Comparison of ENCODE assay signal across 8 cellular contexts in the genomic region with DNA sequence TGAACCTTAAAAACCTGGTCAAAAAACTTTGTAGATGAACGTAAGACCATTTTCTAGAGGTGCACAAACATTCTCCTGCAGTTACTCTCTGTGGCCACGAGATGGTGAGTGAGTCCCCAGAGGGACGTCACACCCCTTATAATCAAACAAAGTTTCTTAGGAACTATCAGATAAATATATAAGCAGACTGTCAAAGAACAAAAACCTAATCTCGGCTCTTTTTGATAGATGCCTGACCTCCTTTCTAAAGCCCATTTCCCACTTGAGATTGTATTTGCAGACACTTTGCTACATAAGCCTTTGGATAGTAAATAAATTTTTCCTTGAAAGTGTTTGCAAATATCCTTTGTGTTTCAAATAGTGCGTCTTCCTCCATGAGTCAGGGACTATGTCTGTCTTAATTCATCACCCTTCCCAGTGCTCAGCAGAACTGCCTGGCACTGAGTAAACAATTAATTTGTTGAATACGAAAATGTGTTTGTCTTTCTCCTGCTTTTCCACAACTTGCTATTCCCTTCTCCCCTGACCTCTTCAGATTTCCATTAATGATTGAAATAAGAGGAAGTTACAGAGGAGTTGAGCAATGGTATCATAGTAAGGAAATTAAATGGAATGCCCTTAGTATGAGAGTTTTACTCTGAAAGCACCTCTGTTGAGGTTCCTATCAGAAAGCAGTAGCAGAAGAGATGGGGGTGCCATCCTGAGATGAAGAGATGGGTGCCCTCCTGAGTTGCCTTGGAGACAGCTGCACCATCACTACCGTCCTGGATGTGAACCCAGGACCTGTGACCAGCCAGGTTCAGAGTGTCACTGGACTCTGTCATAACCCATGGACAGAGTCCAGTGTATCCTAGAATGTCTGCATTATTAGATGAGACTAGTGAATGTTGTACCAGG. TPM values are rescaled to one million over a fixed set of nuclear protein-coding genes. Genes with fewer than 3 reads are reported as not detected.
DNase-seq lines count a peak whose midpoint lies in the region; ATAC-seq and TF ChIP-seq lines count a peak whose summit lies in the region.

No MANE protein-coding gene starts in this region.

- H3K27ac ChIP-seq in Panc1 (ENCODE audit: low read length): no peak overlapping the region

- TF ChIP-seq CTCF in Panc1 (IDR thresholded peaks at IDR 0.05): peak; percentile 79
- peak; percentile 57 for TF ChIP-seq CTCF in MCF 10A (IDR thresholded peaks at IDR 0.05; ENCODE audit: unreplicated experiment)

- in situ Hi-C loops in Panc1 (cut with HindIII; ENCODE audit: low pct_unique_long_range_greater_than_20kb, low sequenced_read_pairs): no loop called here

- ATAC-seq in GM18867 (IDR thresholded peaks at IDR 0.05; ENCODE audit: unreplicated experiment): peak; percentile 85
- ATAC-seq in Panc1: peak; percentile 81
- ATAC-seq in stimulated activated naive B cell treated with anti-CD40 and anti-IgM and Interleukin-4, amounts not matched to agents 10 μg/mL and 1 μg/mL and 100 μg/mL, for 72 hours (replicated peaks): peak; percentile 53 to 65

- peaks cover 8% of the 10 kb centered on the region; the same call in 1 of the 2 replicates for H3K36me3 ChIP-seq in Panc1 (ENCODE audit: control insufficient read depth, insufficient read depth, low read length)

- H3K27ac Mint-ChIP-seq in MCF 10A (ENCODE audit: low read depth, unreplicated experiment): no peak overlapping the region
- no peak overlapping the region for H3K27ac Mint-ChIP-seq in stimulated activated naive B cell treated with anti-CD40 and anti-IgM and Interleukin-4, amounts not matched to agents 10 μg/mL and 1 μg/mL and 100 μg/mL, for 72 hours

- no peak overlapping the region for H3K4me3 Mint-ChIP-seq in MCF 10A (ENCODE audit: unreplicated experiment)
- H3K4me3 Mint-ChIP-seq in stimulated activated naive B cell treated with anti-CD40 and anti-IgM and Interleukin-4, amounts not matched to agents 10 μg/mL and 1 μg/mL and 100 μg/mL, for 72 hours: no peak overlapping the region

- H3K4me3 ChIP-seq in Panc1 (ENCODE audit: low read depth in 2 of 2, low read length in 2 of 2): no peak overlapping the region

- DNase-seq in COLO668 (lab: John Stamatoyannopoulos, UW; ENCODE audit: unreplicated experiment): peak; percentile 36
- peak; percentile 18 for DNase-seq in HK-2 (ENCODE audit: unreplicated experiment)
- peak; percentile 30 for DNase-seq in Panc1 (ENCODE audit: low read depth, low spot score)
- peak; percentile 71 for DNase-seq in MCF 10A (ENCODE audit: unreplicated experiment)
- peak; percentile 58 for DNase-seq in iPS-NIHi11 (ENCODE audit: low spot score)
- no peak for DNase-seq in stimulated activated naive B cell treated with anti-CD40 and anti-IgM and Interleukin-4, amounts not matched to agents 10 μg/mL and 1 μg/mL and 100 μg/mL, for 72 hours
- DNase-seq in cortex of kidney (lab: John Stamatoyannopoulos, UW): no peak

- POLR2A ChIA-PET in Panc1 (lab: Charles Lee) (no interaction called here), MCF 10A (lab: Yijun Ruan, JAX) (no interaction called here)

- intact Hi-C loops in Panc1 (cut with micrococcal nuclease; ENCODE audit: unreplicated experiment): loop anchor here (2.0 to 5.0 kb wide), 2 partner anchors 138 to 420 kb away; no protein-coding TSS in a partner anchor
- intact Hi-C loops in MCF 10A (cut with micrococcal nuclease): loop anchor here (1.0 to 5.0 kb wide), 4 partner anchors 59 to 335 kb away; no protein-coding TSS in a partner anchor

- H3K27me3 Mint-ChIP-seq in MCF 10A (ENCODE audit: insufficient read depth, unreplicated experiment): no peaks in the 10 kb centered on the region
- no peaks in the 10 kb centered on the region for H3K27me3 Mint-ChIP-seq in stimulated activated naive B cell treated with anti-CD40 and anti-IgM and Interleukin-4, amounts not matched to agents 10 μg/mL and 1 μg/mL and 100 μg/mL, for 72 hours

- no peaks in the 10 kb centered on the region for H3K4me1 ChIP-seq in Panc1 (ENCODE audit: control insufficient read depth, insufficient read depth, low read length)

- BruUV-seq in Panc1 (replicated peaks; lab: Mats Ljungman, UMichigan) (no TSS peak), MCF 10A (replicated peaks; lab: Mats Ljungman, UMichigan) (no TSS peak)

- H3K9me3 ChIP-seq in Panc1 (ENCODE audit: control insufficient read depth, insufficient read depth, low read depth, low read length): no peaks in the 10 kb centered on the region

- no peaks in the 10 kb centered on the region for H3K27me3 ChIP-seq in Panc1 (ENCODE audit: control insufficient read depth, insufficient read depth, low read length)

- no peaks in the 10 kb centered on the region for H3K36me3 Mint-ChIP-seq in MCF 10A (ENCODE audit: insufficient read depth, unreplicated experiment)
- no peaks in the 10 kb centered on the region for H3K36me3 Mint-ChIP-seq in stimulated activated naive B cell treated with anti-CD40 and anti-IgM and Interleukin-4, amounts not matched to agents 10 μg/mL and 1 μg/mL and 100 μg/mL, for 72 hours

- peaks cover 19% of the 10 kb centered on the region for H3K4me1 Mint-ChIP-seq in MCF 10A (ENCODE audit: insufficient read depth, unreplicated experiment)
- H3K4me1 Mint-ChIP-seq in stimulated activated naive B cell treated with anti-CD40 and anti-IgM and Interleukin-4, amounts not matched to agents 10 μg/mL and 1 μg/mL and 100 μg/mL, for 72 hours: no peaks in the 10 kb centered on the region

- no peaks in the 10 kb centered on the region for H3K9me3 Mint-ChIP-seq in MCF 10A (ENCODE audit: unreplicated experiment)
- H3K9me3 Mint-ChIP-seq in stimulated activated naive B cell treated with anti-CD40 and anti-IgM and Interleukin-4, amounts not matched to agents 10 μg/mL and 1 μg/mL and 100 μg/mL, for 72 hours: no peaks in the 10 kb centered on the region

- CTCF ChIA-PET in Panc1 (lab: Charles Lee): no interaction called here
- CTCF ChIA-PET in MCF 10A (lab: Yijun Ruan, JAX): interaction anchor here (0.8 to 3.9 kb wide), 5 partner anchors 25 to 1000 kb away, joined by 3 to 36 read pairs (median 3); no protein-coding TSS in a partner anchor

RNA-seq across cellular contexts. Expression of a gene that starts 57.8 kb away (rescaled TPM):
- 15.1 TPM for total RNA-seq in Panc1 (2021; ENCODE audit: unreplicated experiment)
- 5.9 TPM for polyA plus RNA-seq in Panc1 (2012; ENCODE audit: insufficient read length)
- total RNA-seq in MCF 10A (2022): 5.3 and 5.9 TPM in 2 replicates

Comparison
In these comparisons a context has a peak if more than half of its experiments do, and no peak if none do; other contexts are left out.
1. DNase-seq: peak in COLO668 (single experiment), HK-2 (single experiment), Panc1 (single experiment), MCF 10A (single experiment) and iPS-NIHi11 (single experiment); none in stimulated activated naive B cell treated with anti-CD40 and anti-IgM and Interleukin-4, amounts not matched to agents 10 μg/mL and 1 μg/mL and 100 μg/mL, for 72 hours (single experiment) and cortex of kidney (single experiment).
2. Peak in every context shown above with its lines, with median percentiles within 50 percentile points of each other: ATAC-seq.